8 cellular contexts compared by ENCODE assay signal in the genomic region with DNA sequence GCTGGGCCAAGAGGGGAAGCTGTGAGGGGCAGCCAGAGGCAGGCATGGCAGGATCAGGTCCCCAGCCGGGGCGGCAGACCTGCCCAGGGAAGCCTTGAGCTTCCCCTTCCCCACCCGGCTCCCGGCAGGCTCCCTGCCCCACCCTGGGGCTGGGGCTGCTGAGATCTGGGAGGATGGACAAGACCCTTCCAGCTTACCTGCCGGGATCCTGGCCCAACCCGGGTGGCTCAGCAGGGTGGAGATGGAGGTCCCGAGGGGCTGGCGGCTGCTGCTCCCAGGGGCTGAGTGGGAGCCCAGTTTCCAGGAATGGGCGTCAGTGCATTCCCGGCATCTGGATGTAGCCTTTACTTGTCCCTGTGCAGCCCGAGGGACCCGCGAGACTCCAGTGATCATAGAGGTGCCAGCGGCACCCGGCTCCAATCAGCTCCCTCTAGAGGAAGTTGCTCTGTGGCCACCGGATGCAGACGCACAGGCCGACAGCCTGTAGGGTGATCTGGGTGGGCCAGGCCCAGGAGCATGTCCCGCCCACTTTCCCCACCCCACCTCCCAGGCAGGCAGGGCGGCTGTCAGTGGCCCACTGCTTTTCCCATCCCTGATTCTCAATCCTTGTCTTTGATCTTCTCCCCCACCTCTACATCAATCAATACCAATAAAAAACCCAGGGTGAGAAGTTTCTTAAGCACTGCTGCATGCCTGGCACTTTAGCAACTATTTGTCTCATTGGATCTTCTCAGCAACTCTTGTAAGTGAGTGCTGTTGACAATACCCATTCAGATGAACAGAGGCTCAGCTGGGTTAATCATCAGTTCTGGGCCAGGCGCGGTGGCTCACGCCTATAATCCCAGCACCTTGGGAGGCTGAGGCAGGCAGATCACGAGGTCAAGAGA. TPM values are rescaled to one million over a fixed set of nuclear protein-coding genes. Genes with fewer than 3 reads are reported as not detected.
DNase-seq lines count a peak whose midpoint lies in the region; ATAC-seq and TF ChIP-seq lines count a peak whose summit lies in the region.

A gene (minus strand): TSS at position 449 of the 887 bp plus-strand sequence. CDS start 2,672 bp downstream, outside the sequence.

- H3K4me1 ChIP-seq in right lobe of liver: peaks cover 0 to 9% (median 0%) of the 10 kb centered on the region in 4 donors

- H3K27ac ChIP-seq in right lobe of liver: peak within 1 kb of the TSS; percentile 64 to 83 (median 73)

- ATAC-seq in GM19328 (IDR thresholded peaks at IDR 0.05; ENCODE audit: unreplicated experiment): peak; percentile 90
- ATAC-seq in HG03520 (IDR thresholded peaks at IDR 0.05; ENCODE audit: unreplicated experiment): peak; percentile 83
- ATAC-seq in right lobe of liver: peak; percentile 94 to 97 (median 95)

- 6% methylated on average over 11 of the region's 24 CpGs for WGBS in right lobe of liver (ENCODE audit: insufficient coverage, low coverage, low lambda C conversion rate, missing lambda C conversion rate)

- peak within 1 kb of the TSS; percentile 81 to 84 (median 82) for H3K4me3 ChIP-seq in right lobe of liver

- DNase-seq in C1 segment of cervical spinal cord (lab: John Stamatoyannopoulos, UW): peak in 13 of 14 donors; percentile 59 to 89 (median 85)
- DNase-seq in NCI-H774 (lab: John Stamatoyannopoulos, UW): peak; percentile 79
- DNase-seq in activated CD4-positive, alpha-beta T cell treated with anti-CD3 and anti-CD28 coated beads, Interleukin-2, amount 50 U/mL, for 4 hours: peak; percentile 68 to 76
- DNase-seq in dermis microvascular lymphatic vessel endothelial cell (ENCODE audit: low read depth in 2 of 2): peak; percentile 85 to 92
- DNase-seq in right lobe of liver: peak; percentile 86 to 91 (median 91)
- peak; percentile 87 for DNase-seq in stimulated activated CD4-positive, alpha-beta T cell treated with anti-CD3 and anti-CD28 coated beads, Interleukin-4, amount 100 ng/mL, for 24 hours

- TF ChIP-seq CTCF in right lobe of liver (IDR thresholded peaks at IDR 0.05): peak; percentile 39 to 68 (median 56)

- TF ChIP-seq POLR2A in right lobe of liver (IDR thresholded peaks at IDR 0.05): peak; percentile 80

- no peaks in the 10 kb centered on the region for H3K27me3 ChIP-seq in right lobe of liver

- peaks cover 0 to 6% (median 2%) of the 10 kb centered on the region in 4 donors for H3K36me3 ChIP-seq in right lobe of liver

- intact Hi-C loops in right lobe of liver (cut with DNase I): loop anchor here in 1 of 2 donors (10.0 kb wide), 1 partner anchor 185 kb away; no protein-coding TSS in a partner anchor

- H3K9me3 ChIP-seq in right lobe of liver: no peaks in the 10 kb centered on the region

RNA-seq across cellular contexts. Expression of the gene that starts here (rescaled TPM):
- 21.2 and 22.7 TPM in 2 replicates for total RNA-seq in dermis microvascular lymphatic vessel endothelial cell
- total RNA-seq in right lobe of liver: 10 to 100 TPM in 2 of 6 experiments, 1 to 10 TPM in 4; 4.4 to 11.4 (median 6.5) TPM

Comparison
In these comparisons a context has a peak if more than half of its experiments do, and no peak if none do; other contexts are left out.
1. Peak in every context shown above with its lines: DNase-seq, ATAC-seq, H3K4me3 ChIP-seq and H3K27ac ChIP-seq.